Comparison of ENCODE assay signal across 23 cellular contexts in the genomic region with DNA sequence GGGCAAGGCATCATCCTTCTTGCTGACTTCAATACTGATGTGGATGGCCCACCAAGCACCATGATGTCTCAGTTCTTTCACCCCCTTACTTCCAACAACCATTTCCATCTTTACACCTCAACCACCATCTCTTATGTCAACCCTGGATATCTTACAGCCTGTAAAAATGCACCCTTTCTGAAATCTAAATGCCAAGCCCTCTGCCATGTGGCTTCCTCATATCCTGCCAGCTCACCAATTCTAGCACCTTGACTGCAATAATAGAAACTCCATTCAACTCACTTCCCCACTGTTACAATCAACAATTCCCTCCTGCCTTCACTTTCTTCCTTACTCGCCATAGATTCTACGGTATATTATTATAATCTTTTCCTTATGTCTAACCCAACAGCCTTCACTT. TPM values are rescaled to one million over a fixed set of nuclear protein-coding genes. Genes with fewer than 3 reads are reported as not detected.
DNase-seq lines count a peak whose midpoint lies in the region; ATAC-seq, FAIRE-seq and TF ChIP-seq lines count a peak whose summit lies in the region.
"Had no signal": no experiment of that assay in that cellular context is flagged by ENCODE, and none has a peak within 500 bp of the region (broad histone marks: within the 10 kb centered on the region; RNA-seq: fewer than 3 reads in every experiment).

No MANE protein-coding gene starts in this region.

- no peak overlapping the region for H3K27ac Mint-ChIP-seq in activated CD8-positive, alpha-beta T cell treated with anti-CD3 and anti-CD28 coated beads for 36 hours
- H3K27ac Mint-ChIP-seq in activated CD8-positive, alpha-beta T cell treated with anti-CD3 and anti-CD28 coated beads, Interleukin-2, amount 10 ng/mL, durations not matched to agents 7 days and 5 days = no peak overlapping the region
- H3K27ac Mint-ChIP-seq in activated naive CD8-positive, alpha-beta T cell treated with anti-CD3 and anti-CD28 coated beads, Interleukin-2, amount 50 U/mL, for 24 hours = no peak overlapping the region
- no peak overlapping the region for H3K27ac Mint-ChIP-seq in activated naive CD8-positive, alpha-beta T cell treated with anti-CD3 and anti-CD28 coated beads for 36 hours
- H3K27ac Mint-ChIP-seq: CD14-positive monocyte; CD4-positive, alpha-beta T cell; CD8-positive, alpha-beta memory T cell; GM23338; H9 had no signal

- no peak for TF ChIP-seq CTCF in activated CD8-positive, alpha-beta T cell treated with anti-CD3 and anti-CD28 coated beads for 36 hours (IDR thresholded peaks at IDR 0.05)

- no peaks in the 10 kb centered on the region for H3K27me3 Mint-ChIP-seq in activated CD8-positive, alpha-beta T cell treated with anti-CD3 and anti-CD28 coated beads for 36 hours
- no peaks in the 10 kb centered on the region for H3K27me3 Mint-ChIP-seq in activated CD8-positive, alpha-beta T cell treated with anti-CD3 and anti-CD28 coated beads, Interleukin-2, amount 10 ng/mL, durations not matched to agents 7 days and 5 days (ENCODE audit: low read depth)
- H3K27me3 Mint-ChIP-seq in activated naive CD8-positive, alpha-beta T cell treated with anti-CD3 and anti-CD28 coated beads, Interleukin-2, amount 50 U/mL, for 24 hours = no peaks in the 10 kb centered on the region
- no peaks in the 10 kb centered on the region for H3K27me3 Mint-ChIP-seq in activated naive CD8-positive, alpha-beta T cell treated with anti-CD3 and anti-CD28 coated beads for 36 hours
- H3K27me3 Mint-ChIP-seq: CD4-positive, alpha-beta T cell had no signal

- no peak overlapping the region for H3K4me3 Mint-ChIP-seq in activated CD8-positive, alpha-beta T cell treated with anti-CD3 and anti-CD28 coated beads for 36 hours
- H3K4me3 Mint-ChIP-seq in activated CD8-positive, alpha-beta T cell treated with anti-CD3 and anti-CD28 coated beads, Interleukin-2, amount 10 ng/mL, durations not matched to agents 7 days and 5 days = no peak overlapping the region
- H3K4me3 Mint-ChIP-seq in activated naive CD8-positive, alpha-beta T cell treated with anti-CD3 and anti-CD28 coated beads, Interleukin-2, amount 50 U/mL, for 24 hours = no peak overlapping the region
- no peak overlapping the region for H3K4me3 Mint-ChIP-seq in activated naive CD8-positive, alpha-beta T cell treated with anti-CD3 and anti-CD28 coated beads for 36 hours
- H3K4me3 Mint-ChIP-seq: CD14-positive monocyte; CD4-positive, alpha-beta T cell; CD8-positive, alpha-beta memory T cell; GM23338; H9 had no signal

- POLR2A ChIA-PET in activated CD8-positive, alpha-beta T cell treated with anti-CD3 and anti-CD28 coated beads for 36 hours (lab: Charles Lee) = no interaction called here
- POLR2A ChIA-PET in activated CD8-positive, alpha-beta T cell treated with anti-CD3 and anti-CD28 coated beads, Interleukin-2, amount 10 ng/mL, durations not matched to agents 7 days and 5 days (lab: Charles Lee) = interaction anchor here (1.2 kb wide), 1 partner anchor 8 kb away, joined by 8 read pairs; no protein-coding TSS in a partner anchor

- ATAC-seq in activated CD8-positive, alpha-beta T cell treated with anti-CD3 and anti-CD28 coated beads for 36 hours = peak; percentile 55
- ATAC-seq in activated CD8-positive, alpha-beta T cell treated with anti-CD3 and anti-CD28 coated beads, Interleukin-2, amount 10 ng/mL, durations not matched to agents 7 days and 5 days = no peak
- ATAC-seq in activated naive CD8-positive, alpha-beta T cell treated with anti-CD3 and anti-CD28 coated beads, Interleukin-2, amount 50 U/mL, for 24 hours = peak; percentile 57
- ATAC-seq in stimulated activated naive CD8-positive, alpha-beta T cell treated with anti-CD3 and anti-CD28 coated beads, Interleukin-15, Interleukin-2, amounts not matched to agents 100 U/mL and 50 U/mL, for 24 hours = peak; percentile 42
- ATAC-seq: GM12878, GM23338 had no signal

- no peak for FAIRE-seq in urothelium cell line (lab: Jason Lieb, UNC)
- FAIRE-seq: A549, D721Med, GM12878, GM18507 had no signal

- no peaks in the 10 kb centered on the region for H3K36me3 Mint-ChIP-seq in activated CD8-positive, alpha-beta T cell treated with anti-CD3 and anti-CD28 coated beads for 36 hours (ENCODE audit: low read depth)
- H3K36me3 Mint-ChIP-seq in activated CD8-positive, alpha-beta T cell treated with anti-CD3 and anti-CD28 coated beads, Interleukin-2, amount 10 ng/mL, durations not matched to agents 7 days and 5 days (ENCODE audit: low read depth) = peaks cover 14% of the 10 kb centered on the region
- no peaks in the 10 kb centered on the region for H3K36me3 Mint-ChIP-seq in activated naive CD8-positive, alpha-beta T cell treated with anti-CD3 and anti-CD28 coated beads, Interleukin-2, amount 50 U/mL, for 24 hours (ENCODE audit: low read depth)
- peaks cover 2% of the 10 kb centered on the region for H3K36me3 Mint-ChIP-seq in activated naive CD8-positive, alpha-beta T cell treated with anti-CD3 and anti-CD28 coated beads for 36 hours
- H3K36me3 Mint-ChIP-seq: CD8-positive, alpha-beta memory T cell had no signal

- DNase-seq in activated CD8-positive, alpha-beta T cell treated with anti-CD3 and anti-CD28 coated beads for 36 hours = no peak
- DNase-seq in activated CD8-positive, alpha-beta T cell treated with anti-CD3 and anti-CD28 coated beads, Interleukin-2, amount 10 ng/mL, durations not matched to agents 7 days and 5 days = no peak
- no peak for DNase-seq in activated naive CD8-positive, alpha-beta T cell treated with anti-CD3 and anti-CD28 coated beads, Interleukin-2, amount 50 U/mL, for 24 hours
- no peak for DNase-seq in activated naive CD8-positive, alpha-beta T cell treated with anti-CD3 and anti-CD28 coated beads for 36 hours
- no peak for DNase-seq in stimulated activated naive CD8-positive, alpha-beta T cell treated with anti-CD3 and anti-CD28 coated beads, Interleukin-15, Interleukin-2, amounts not matched to agents 100 U/mL and 50 U/mL, for 24 hours
- DNase-seq in urothelium cell line (ENCODE audit: low spot score) = no peak
- DNase-seq: 8988T; ACHN; BE2C; CD4-positive, alpha-beta T cell; CD8-positive, alpha-beta memory T cell; DMS 273 treated with DMSO at 0.1 percent for 48 hours; DMS79; EL; GDM1; H9 had no signal

- CTCF ChIA-PET in activated CD8-positive, alpha-beta T cell treated with anti-CD3 and anti-CD28 coated beads for 36 hours (lab: Charles Lee) = interaction anchor here (1.4 kb wide), 1 partner anchor 50 kb away, joined by 3 read pairs; no protein-coding TSS in a partner anchor
- CTCF ChIA-PET in activated CD8-positive, alpha-beta T cell treated with anti-CD3 and anti-CD28 coated beads, Interleukin-2, amount 10 ng/mL, durations not matched to agents 7 days and 5 days (lab: Charles Lee) = interaction anchor here (0.8 to 1.3 kb wide), 3 partner anchors 8 to 57 kb away, joined by 3 read pairs; no protein-coding TSS in a partner anchor

- H3K4me1 Mint-ChIP-seq in activated CD8-positive, alpha-beta T cell treated with anti-CD3 and anti-CD28 coated beads for 36 hours (ENCODE audit: low read depth) = peaks cover 18% of the 10 kb centered on the region
- H3K4me1 Mint-ChIP-seq in activated CD8-positive, alpha-beta T cell treated with anti-CD3 and anti-CD28 coated beads, Interleukin-2, amount 10 ng/mL, durations not matched to agents 7 days and 5 days (ENCODE audit: low read depth) = peaks cover 42% of the 10 kb centered on the region
- peaks cover 23% of the 10 kb centered on the region for H3K4me1 Mint-ChIP-seq in activated naive CD8-positive, alpha-beta T cell treated with anti-CD3 and anti-CD28 coated beads, Interleukin-2, amount 50 U/mL, for 24 hours
- peaks cover 15% of the 10 kb centered on the region for H3K4me1 Mint-ChIP-seq in activated naive CD8-positive, alpha-beta T cell treated with anti-CD3 and anti-CD28 coated beads for 36 hours

- H3K9me3 Mint-ChIP-seq in activated CD8-positive, alpha-beta T cell treated with anti-CD3 and anti-CD28 coated beads for 36 hours = no peaks in the 10 kb centered on the region
- peaks cover 11% of the 10 kb centered on the region for H3K9me3 Mint-ChIP-seq in activated CD8-positive, alpha-beta T cell treated with anti-CD3 and anti-CD28 coated beads, Interleukin-2, amount 10 ng/mL, durations not matched to agents 7 days and 5 days (ENCODE audit: insufficient read depth)
- no peaks in the 10 kb centered on the region for H3K9me3 Mint-ChIP-seq in activated naive CD8-positive, alpha-beta T cell treated with anti-CD3 and anti-CD28 coated beads, Interleukin-2, amount 50 U/mL, for 24 hours
- peaks cover 2% of the 10 kb centered on the region for H3K9me3 Mint-ChIP-seq in activated naive CD8-positive, alpha-beta T cell treated with anti-CD3 and anti-CD28 coated beads for 36 hours
- H3K9me3 Mint-ChIP-seq: CD14-positive monocyte; CD4-positive, alpha-beta T cell; CD8-positive, alpha-beta memory T cell; GM23338 had no signal

- intact Hi-C loops in activated CD8-positive, alpha-beta T cell treated with anti-CD3 and anti-CD28 coated beads for 36 hours (cut with micrococcal nuclease) = no loop called here

RNA-seq across cellular contexts. Expression of a gene that starts 57.9 kb away (rescaled TPM):
- total RNA-seq in activated CD8-positive, alpha-beta T cell treated with anti-CD3 and anti-CD28 coated beads for 36 hours = under 1 TPM in 1 of 2 experiments, not detected in 1; 0.32 TPM
- 1 to 10 TPM; 1.9 to 2.9 TPM for total RNA-seq in activated CD8-positive, alpha-beta T cell treated with anti-CD3 and anti-CD28 coated beads, Interleukin-2, amount 10 ng/mL, durations not matched to agents 7 days and 5 days
- total RNA-seq in activated naive CD8-positive, alpha-beta T cell treated with anti-CD3 and anti-CD28 coated beads for 36 hours = 1 to 10 TPM; 1.2 to 1.3 TPM
- total RNA-seq: GM23338, H4, H9 had no signal
